Comparison of ENCODE assay signal across 10 cellular contexts in genomic region chr14:59465570-59466150, GRCh38. TPM values are rescaled to one million over a fixed set of nuclear protein-coding genes. Genes with fewer than 3 reads are reported as not detected.
DNase-seq lines count a peak whose midpoint lies in the region; TF ChIP-seq lines count a peak whose summit lies in the region.
"Had no signal": no experiment of that assay in that cellular context is flagged by ENCODE, and none has a peak within 500 bp of the region (broad histone marks: within the 10 kb centered on the region; RNA-seq: fewer than 3 reads in every experiment).

No MANE protein-coding gene starts in this region.

- H3K4me3 ChIP-seq in adipocyte (ENCODE audit: low read length), result peak overlapping the region; percentile 78
- H3K4me3 ChIP-seq in kidney epithelial cell (ENCODE audit: low read depth, low read length), result peak overlapping the region; percentile 41
- H3K4me3 ChIP-seq in stomach smooth muscle (ENCODE audit: low read length in 2 of 2), result peak overlapping the region; percentile 63 to 81
- H3K4me3 ChIP-seq: A549 had no signal

- in situ Hi-C loops in GM13976 (cut with MboI; ENCODE audit: low sequenced_read_pairs, unreplicated experiment), result no loop called here

- H3K36me3 ChIP-seq in adipocyte (ENCODE audit: control insufficient read depth, insufficient read depth, low read length, severe bottlenecking) (peaks cover 16% of the 10 kb centered on the region), kidney epithelial cell (ENCODE audit: control insufficient read depth, insufficient read depth, low read length) (no peaks in the 10 kb centered on the region), stomach smooth muscle (ENCODE audit: control insufficient read depth in 2 of 2, insufficient read depth in 2 of 2, low read length in 2 of 2) (peaks cover 0 to 3% of the 10 kb centered on the region in 2 donors)

- DNase-seq in activated CD4-positive, alpha-beta T cell treated with anti-CD3 and anti-CD28 coated beads, Interleukin-2, amount 10 ng/mL, durations not matched to agents 24 days and 14 days, result peak; percentile 54
- DNase-seq in activated CD4-positive, alpha-beta T cell treated with anti-CD3 and anti-CD28 coated beads for 48 hours, result no peak
- no peak for DNase-seq in adipocyte (ENCODE audit: low read depth)
- no peak for DNase-seq in kidney epithelial cell (ENCODE audit: low read depth)
- no peak for DNase-seq in OCI-M1 (lab: John Stamatoyannopoulos, UW)
- DNase-seq in GM13976 (ENCODE audit: low spot score), result no peak
- no peak for DNase-seq in D341Med (ENCODE audit: low spot score)
- DNase-seq: NCI-H1436 had no signal

- H3K4me3 Mint-ChIP-seq in activated CD4-positive, alpha-beta T cell treated with anti-CD3 and anti-CD28 coated beads, Interleukin-2, amount 10 ng/mL, durations not matched to agents 24 days and 14 days, result peak overlapping the region; percentile 67

- H3K4me1 Mint-ChIP-seq in activated CD4-positive, alpha-beta T cell treated with anti-CD3 and anti-CD28 coated beads, Interleukin-2, amount 10 ng/mL, durations not matched to agents 24 days and 14 days, result peaks cover 6% of the 10 kb centered on the region

- H3K27ac ChIP-seq in stomach smooth muscle (ENCODE audit: low read length), result peak overlapping the region; percentile 75
- H3K27ac ChIP-seq: A549 had no signal

- intact Hi-C loops in activated CD4-positive, alpha-beta T cell treated with anti-CD3 and anti-CD28 coated beads, Interleukin-2, amount 10 ng/mL, durations not matched to agents 24 days and 14 days (cut with micrococcal nuclease), result no loop called here

- H3K9me3 Mint-ChIP-seq in activated CD4-positive, alpha-beta T cell treated with anti-CD3 and anti-CD28 coated beads, Interleukin-2, amount 10 ng/mL, durations not matched to agents 24 days and 14 days, result no peaks in the 10 kb centered on the region

- H3K9me3 ChIP-seq in adipocyte (ENCODE audit: control insufficient read depth, low read length) (no peaks in the 10 kb centered on the region), stomach smooth muscle (ENCODE audit: control insufficient read depth in 2 of 2, low read length in 2 of 2) (no peaks in the 10 kb centered on the region)
- H3K9me3 ChIP-seq: A549 had no signal

- peaks cover 10% of the 10 kb centered on the region for H3K27me3 Mint-ChIP-seq in activated CD4-positive, alpha-beta T cell treated with anti-CD3 and anti-CD28 coated beads, Interleukin-2, amount 10 ng/mL, durations not matched to agents 24 days and 14 days

- TF ChIP-seq CTCF in kidney epithelial cell (IDR thresholded peaks at IDR 0.05; ENCODE audit: insufficient read depth, low read length, poor library complexity, severe bottlenecking), result no peak
- TF ChIP-seq CTCF in GM13976 (IDR thresholded peaks at IDR 0.05; ENCODE audit: borderline replicate concordance, control extremely low read depth, extremely low read depth, insufficient read depth, missing control alignments), result no peak

- H3K27ac Mint-ChIP-seq in activated CD4-positive, alpha-beta T cell treated with anti-CD3 and anti-CD28 coated beads, Interleukin-2, amount 10 ng/mL, durations not matched to agents 24 days and 14 days, result peak overlapping the region; percentile 40

- no peaks in the 10 kb centered on the region for H3K36me3 Mint-ChIP-seq in activated CD4-positive, alpha-beta T cell treated with anti-CD3 and anti-CD28 coated beads, Interleukin-2, amount 10 ng/mL, durations not matched to agents 24 days and 14 days (ENCODE audit: low read depth)

- H3K4me1 ChIP-seq in adipocyte (ENCODE audit: control insufficient read depth, insufficient read depth, low read length) (peaks cover 6% of the 10 kb centered on the region), stomach smooth muscle (ENCODE audit: control insufficient read depth, insufficient read depth, low read length) (peaks cover 17% of the 10 kb centered on the region)
- H3K4me1 ChIP-seq: A549 had no signal

- H3K9ac ChIP-seq in adipocyte (ENCODE audit: low read length) (no peak overlapping the region), stomach smooth muscle (ENCODE audit: low read length in 2 of 2) (peak overlapping the region; percentile 64)

- H3K27me3 ChIP-seq in adipocyte (replicated peaks; ENCODE audit: control insufficient read depth, insufficient read depth, low read length), result no peaks in the 10 kb centered on the region
- H3K27me3 ChIP-seq in kidney epithelial cell (ENCODE audit: control insufficient read depth, insufficient read depth, low read length), result no peaks in the 10 kb centered on the region
- no peaks in the 10 kb centered on the region for H3K27me3 ChIP-seq in stomach smooth muscle (ENCODE audit: control insufficient read depth in 1 of 2, insufficient read depth in 2 of 2, low read length in 2 of 2)

RNA-seq across cellular contexts. Expression of gene GPR135, which starts 0.5 kb away (rescaled TPM):
- 1.8 and 2.0 TPM in 2 replicates for total RNA-seq in activated CD4-positive, alpha-beta T cell treated with anti-CD3 and anti-CD28 coated beads, Interleukin-2, amount 10 ng/mL, durations not matched to agents 24 days and 14 days
- total RNA-seq in kidney epithelial cell, result 0.71 and 1.9 TPM in 2 replicates

RNA-seq across cellular contexts. Expression of gene L3HYPDH, which starts 18.5 kb away (rescaled TPM):
- total RNA-seq in activated CD4-positive, alpha-beta T cell treated with anti-CD3 and anti-CD28 coated beads, Interleukin-2, amount 10 ng/mL, durations not matched to agents 24 days and 14 days, result 20.8 TPM in 2 replicates
- 21.1 and 31.0 TPM in 2 replicates for total RNA-seq in kidney epithelial cell

RNA-seq across cellular contexts. Expression of gene JKAMP, which starts 18.7 kb away (rescaled TPM):
- 27.9 and 28.6 TPM in 2 replicates for total RNA-seq in activated CD4-positive, alpha-beta T cell treated with anti-CD3 and anti-CD28 coated beads, Interleukin-2, amount 10 ng/mL, durations not matched to agents 24 days and 14 days
- total RNA-seq in kidney epithelial cell, result 56.9 and 66.7 TPM in 2 replicates
